In the genomic region with DNA sequence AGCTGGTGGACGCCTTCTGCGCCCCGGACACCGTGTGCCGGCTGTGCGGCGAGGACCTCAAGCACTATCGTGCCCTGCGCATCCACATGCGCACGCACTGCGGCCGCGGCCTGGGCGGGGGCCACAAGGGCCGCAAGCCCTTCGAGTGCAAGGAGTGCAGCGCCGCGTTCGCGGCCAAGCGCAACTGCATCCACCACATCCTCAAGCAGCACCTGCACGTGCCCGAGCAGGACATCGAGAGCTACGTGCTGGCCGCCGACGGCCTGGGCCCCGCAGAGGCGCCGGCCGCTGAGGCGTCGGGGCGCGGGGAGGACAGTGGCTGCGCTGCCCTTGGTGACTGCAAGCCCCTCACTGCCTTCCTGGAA, we compare ENCODE assay signal across 1 cellular context.
A peak's percentile ranks its signal among the peaks of the same experiment; 100 is the strongest.
TF ChIP-seq lines count a peak whose summit lies in the region.

No MANE protein-coding gene starts in this region.

TF ChIP-seq in K562, 482 proteins besides CTCF, POLR2A, EP300 and RAD21 (continued from another document):
- TF ChIP-seq ZBTB33 (CRISPR knock-in tag; IDR thresholded peaks at IDR 0.05) (peak; percentile 93), RBM22 (IDR thresholded peaks at IDR 0.05; ENCODE audit: low read depth, low read length, poor library complexity, severe bottlenecking) (peak; percentile 61)
